ENCODE assay signal across 8 cellular contexts in genomic region chr5:179733764-179734126, GRCh38. TPM values are rescaled to one million over a fixed set of nuclear protein-coding genes. Genes with fewer than 3 reads are reported as not detected.
A peak's percentile ranks its signal among the peaks of the same experiment; 100 is the strongest.
DNase-seq lines count a peak whose midpoint lies in the region; ATAC-seq and TF ChIP-seq lines count a peak whose summit lies in the region.

No MANE protein-coding gene starts in this region.

- peak overlapping the region; percentile 70 for H3K4me3 ChIP-seq in GM12864 (ENCODE audit: low read depth, low read length)

- H3K27me3 ChIP-seq in foreskin keratinocyte, result no peaks in the 10 kb centered on the region

- H3K4me1 ChIP-seq in foreskin keratinocyte, result peaks cover 6% of the 10 kb centered on the region

- peak overlapping the region; percentile 96 for H3K27ac ChIP-seq in VCaP
- H3K27ac ChIP-seq in foreskin keratinocyte, result peak overlapping the region; percentile 19

- TF ChIP-seq CTCF in GM12864 (IDR thresholded peaks at IDR 0.05; ENCODE audit: low read depth, low read length, missing control alignments) (no peak), VCaP (conservative IDR thresholded peaks at IDR 0.05) (no peak), foreskin keratinocyte (conservative IDR thresholded peaks at IDR 0.05) (no peak)

- DNase-seq in GM12864 (ENCODE audit: low read depth) (no peak), foreskin keratinocyte (no peak), renal cortical epithelial cell (ENCODE audit: low read depth) (peak; percentile 41), Kasumi-1 (lab: John Stamatoyannopoulos, UW) (no peak)

- no peak for ATAC-seq in foreskin keratinocyte
- no peak for ATAC-seq in GM18868 (IDR thresholded peaks at IDR 0.05; ENCODE audit: unreplicated experiment)
- ATAC-seq in GM21528 (IDR thresholded peaks at IDR 0.05; ENCODE audit: low FRiP score, unreplicated experiment), result no peak
- no peak for ATAC-seq in activated CD4-positive, CD25-positive, alpha-beta regulatory T cell treated with anti-CD3 and anti-CD28 coated beads, Interleukin-2, amount 50 U/mL, for 24 hours

RNA-seq across cellular contexts. Expression of gene MAML1, which starts 1.1 kb away (rescaled TPM):
- total RNA-seq in foreskin keratinocyte (16.0 and 16.2 TPM in 2 replicates), renal cortical epithelial cell (4.2 and 14.5 TPM in 2 replicates)
- 5.6 and 7.3 TPM in 2 replicates for polyA plus RNA-seq in foreskin keratinocyte

RNA-seq across cellular contexts. Expression of gene CANX, which starts 35.0 kb away (rescaled TPM):
- total RNA-seq in foreskin keratinocyte (419 and 450 TPM in 2 replicates), renal cortical epithelial cell (755 and 1,435 TPM in 2 replicates)
- 119 and 139 TPM in 2 replicates for polyA plus RNA-seq in foreskin keratinocyte

RNA-seq across cellular contexts. Expression of gene CBY3, which starts 52.9 kb away (rescaled TPM):
- not detected in 2 replicates for total RNA-seq in foreskin keratinocyte
- polyA plus RNA-seq in foreskin keratinocyte, result not detected in 2 replicates
- total RNA-seq in renal cortical epithelial cell, result not detected in 2 replicates
